8 cellular contexts compared by ENCODE assay signal in genomic region chr1:32612189-32612881, GRCh38. TPM values are rescaled to one million over a fixed set of nuclear protein-coding genes. Genes with fewer than 3 reads are reported as not detected.
DNase-seq lines count a peak whose midpoint lies in the region; ATAC-seq and TF ChIP-seq lines count a peak whose summit lies in the region.

No MANE protein-coding gene starts in this region.

- no peak overlapping the region for H3K9ac ChIP-seq in HUES48 (ENCODE audit: low read depth, low read length)

- H3K4me3 Mint-ChIP-seq in osteocyte (ENCODE audit: unreplicated experiment) (peak overlapping the region; percentile 72), type B pancreatic cell (peak overlapping the region; percentile 87)

- WGBS in adrenal gland, 4 donors: 4 to 13% (median 7%) methylated on average over 9 to 35 of the region's 35 CpGs

- DNase-seq in AG04450 (ENCODE audit: low read depth, low spot score) (no peak), RWPE1 (ENCODE audit: low spot score) (peak; percentile 84), adrenal gland (peak; percentile 86 to 96 (median 93)), cardiac septum (ENCODE audit: low spot score) (peak; percentile 93), osteocyte (ENCODE audit: extremely low spot score, unreplicated experiment) (peak; percentile 88), type B pancreatic cell (ENCODE audit: extremely low spot score, unreplicated experiment) (peak; percentile 83)

- H3K27me3 Mint-ChIP-seq in osteocyte (ENCODE audit: unreplicated experiment): no peaks in the 10 kb centered on the region
- H3K27me3 Mint-ChIP-seq in type B pancreatic cell: no peaks in the 10 kb centered on the region

- H3K4me1 Mint-ChIP-seq in osteocyte (ENCODE audit: unreplicated experiment) (peaks cover 7% of the 10 kb centered on the region), type B pancreatic cell (ENCODE audit: unreplicated experiment) (peaks cover 11% of the 10 kb centered on the region)

- CTCF ChIA-PET in AG04450 (lab: Charles Lee) (no interaction called here), RWPE1 (lab: Yijun Ruan, JAX) (interaction anchor here (0.6 to 1.3 kb wide), 2 partner anchors 54 to 204 kb away, joined by 3 to 5 read pairs; no protein-coding TSS in a partner anchor)

- POLR2A ChIA-PET in AG04450 (lab: Yijun Ruan, JAX): interaction anchor here (0.6 kb wide), 1 partner anchor 98 kb away, joined by 5 read pairs; no protein-coding TSS in a partner anchor
- POLR2A ChIA-PET in RWPE1 (lab: Yijun Ruan, JAX; ENCODE audit: low non-redundant PET): interaction anchor here (0.6 kb wide), 1 partner anchor 24 kb away, joined by 3 read pairs; no protein-coding TSS in a partner anchor

- peak overlapping the region; percentile 47 for H3K4me3 ChIP-seq in AG04450 (ENCODE audit: low read depth, low read length)
- H3K4me3 ChIP-seq in HUES48 (ENCODE audit: low read depth, low read length): peak overlapping the region; percentile 58
- peak overlapping the region in 2 of 4 donors; percentile 7 to 60 for H3K4me3 ChIP-seq in adrenal gland

- H3K4me1 ChIP-seq in HUES48 (ENCODE audit: control insufficient read depth, insufficient read depth, low read length): no peaks in the 10 kb centered on the region
- peaks cover 3 to 7% of the 10 kb centered on the region in 2 donors for H3K4me1 ChIP-seq in adrenal gland (replicated peaks in 1 of 2)

- H3K9me3 Mint-ChIP-seq in osteocyte (ENCODE audit: unreplicated experiment) (no peaks in the 10 kb centered on the region), type B pancreatic cell (no peaks in the 10 kb centered on the region)

- ATAC-seq in GM19023 (IDR thresholded peaks at IDR 0.05; ENCODE audit: unreplicated experiment): peak; percentile 91

- H3K27ac Mint-ChIP-seq in osteocyte (ENCODE audit: unreplicated experiment) (peak overlapping the region; percentile 33), type B pancreatic cell (peak overlapping the region; percentile 4)

- no peaks in the 10 kb centered on the region for H3K27me3 ChIP-seq in AG04450 (ENCODE audit: control insufficient read depth, insufficient read depth, low read length)
- no peaks in the 10 kb centered on the region for H3K27me3 ChIP-seq in HUES48 (ENCODE audit: control insufficient read depth, insufficient read depth, low read length)
- H3K27me3 ChIP-seq in adrenal gland: no peaks in the 10 kb centered on the region

- TF ChIP-seq POLR2A in adrenal gland (IDR thresholded peaks at IDR 0.05): peak; percentile 22 to 71

- no peaks in the 10 kb centered on the region for H3K9me3 ChIP-seq in AG04450 (ENCODE audit: control insufficient read depth, insufficient read depth, low read length)
- H3K9me3 ChIP-seq in HUES48 (ENCODE audit: control insufficient read depth, insufficient read depth, low read length): no peaks in the 10 kb centered on the region
- H3K9me3 ChIP-seq in adrenal gland (replicated peaks in 1 of 3): no peaks in the 10 kb centered on the region

- TF ChIP-seq CTCF in AG04450 (IDR thresholded peaks at IDR 0.05; ENCODE audit: low read depth, low read length): no peak
- TF ChIP-seq CTCF in RWPE1 (conservative IDR thresholded peaks at IDR 0.05; ENCODE audit: low read depth): peak; percentile 32
- peak; percentile 11 to 48 (median 40) for TF ChIP-seq CTCF in adrenal gland (IDR thresholded peaks at IDR 0.05)
- no peak for TF ChIP-seq CTCF in osteocyte (IDR thresholded peaks at IDR 0.05)
- TF ChIP-seq CTCF in type B pancreatic cell (conservative IDR thresholded peaks at IDR 0.05): peak; percentile 60

- peaks cover 3% of the 10 kb centered on the region for H3K36me3 Mint-ChIP-seq in osteocyte (ENCODE audit: unreplicated experiment)
- H3K36me3 Mint-ChIP-seq in type B pancreatic cell: no peaks in the 10 kb centered on the region

- intact Hi-C loops in adrenal gland (cut with DNase I): no loop called here
- intact Hi-C loops in cardiac septum (cut with DNase I): no loop called here

- no peaks in the 10 kb centered on the region for H3K36me3 ChIP-seq in HUES48 (ENCODE audit: control insufficient read depth, insufficient read depth, low read length)
- no peaks in the 10 kb centered on the region for H3K36me3 ChIP-seq in adrenal gland (replicated peaks in 1 of 2)

- H3K27ac ChIP-seq in AG04450 (ENCODE audit: low read depth, low read length) (no peak overlapping the region), HUES48 (ENCODE audit: low read depth, low read length) (no peak overlapping the region), RWPE1 (peak overlapping the region; percentile 31), adrenal gland (peak overlapping the region in 4 of 5 donors; percentile 2 to 64 (median 55))

RNA-seq across cellular contexts. Expression of gene ZBTB8OS, which starts 38.0 kb away (rescaled TPM):
- polyA plus RNA-seq in AG04450 (2011; rRNA removed): 63.5 and 89.1 TPM in 2 replicates
- 12.3 and 22.9 TPM in 2 replicates for polyA minus RNA-seq in AG04450 (2011; rRNA and poly(A)+ RNA removed)
- total RNA-seq in adrenal gland: 10 to 100 TPM in 7 of 8 donors, 1 to 10 TPM in 1; 9.7 to 43.7 (median 34.0) TPM
- polyA plus RNA-seq in adrenal gland: 10 to 100 TPM; 64.9 to 83.0 (median 77.2) TPM
- 30.2 TPM for total RNA-seq in cardiac septum
- 33.2 and 37.0 TPM in 2 replicates for total RNA-seq in osteocyte
- total RNA-seq in type B pancreatic cell (ENCODE audit: low replicate concordance): 41.7 and 49.8 TPM in 2 replicates

RNA-seq across cellular contexts. Expression of gene RBBP4, which starts 38.7 kb away (rescaled TPM):
- polyA plus RNA-seq in AG04450 (2011; rRNA removed) (132 and 154 TPM in 2 replicates), adrenal gland (100 to 1,000 TPM in 1 of 3 donors, 10 to 100 TPM in 2; 24.8 to 177 (median 35.0) TPM)
- polyA minus RNA-seq in AG04450 (2011; rRNA and poly(A)+ RNA removed): 107 and 150 TPM in 2 replicates
- total RNA-seq in adrenal gland (100 to 1,000 TPM in 7 of 8 donors, 10 to 100 TPM in 1; 99.1 to 212 (median 160) TPM), cardiac septum (96.0 TPM), osteocyte (244 and 254 TPM in 2 replicates), type B pancreatic cell (ENCODE audit: low replicate concordance) (274 and 386 TPM in 2 replicates)

Comparison
In these comparisons a context has a peak if more than half of its experiments do, and no peak if none do; other contexts are left out.
1. H3K27ac ChIP-seq: peak in RWPE1 (single experiment) and adrenal gland (4 of 5); none in AG04450 (single experiment) and HUES48 (single experiment).
2. CTCF ChIP-seq: peak in RWPE1 (single experiment), adrenal gland (6 of 6) and type B pancreatic cell (single experiment); none in AG04450 (single experiment) and osteocyte (single experiment).